Comparison of ENCODE assay signal across 7 cellular contexts in genomic region chr15:95765161-95765560, GRCh38.
"Had no signal": no experiment of that assay in that cellular context is flagged by ENCODE, and none has a peak within 500 bp of the region (broad histone marks: within the 10 kb centered on the region; RNA-seq: fewer than 3 reads in every experiment).

No MANE protein-coding gene starts in this region.

- H3K36me3 ChIP-seq: HAP-1 had no signal

- H3K9ac ChIP-seq: GM23248 had no signal

- H3K27ac ChIP-seq: GM23248 had no signal

- ATAC-seq: HCT116 had no signal

- DNase-seq: GM23248, GOT3, H7, IMR-90, KBM-7 had no signal

- H3K4me3 ChIP-seq: GM23248, HAP-1 had no signal

- H3K9me3 ChIP-seq: HAP-1 had no signal
